8 cellular contexts compared by ENCODE assay signal in the genomic region with DNA sequence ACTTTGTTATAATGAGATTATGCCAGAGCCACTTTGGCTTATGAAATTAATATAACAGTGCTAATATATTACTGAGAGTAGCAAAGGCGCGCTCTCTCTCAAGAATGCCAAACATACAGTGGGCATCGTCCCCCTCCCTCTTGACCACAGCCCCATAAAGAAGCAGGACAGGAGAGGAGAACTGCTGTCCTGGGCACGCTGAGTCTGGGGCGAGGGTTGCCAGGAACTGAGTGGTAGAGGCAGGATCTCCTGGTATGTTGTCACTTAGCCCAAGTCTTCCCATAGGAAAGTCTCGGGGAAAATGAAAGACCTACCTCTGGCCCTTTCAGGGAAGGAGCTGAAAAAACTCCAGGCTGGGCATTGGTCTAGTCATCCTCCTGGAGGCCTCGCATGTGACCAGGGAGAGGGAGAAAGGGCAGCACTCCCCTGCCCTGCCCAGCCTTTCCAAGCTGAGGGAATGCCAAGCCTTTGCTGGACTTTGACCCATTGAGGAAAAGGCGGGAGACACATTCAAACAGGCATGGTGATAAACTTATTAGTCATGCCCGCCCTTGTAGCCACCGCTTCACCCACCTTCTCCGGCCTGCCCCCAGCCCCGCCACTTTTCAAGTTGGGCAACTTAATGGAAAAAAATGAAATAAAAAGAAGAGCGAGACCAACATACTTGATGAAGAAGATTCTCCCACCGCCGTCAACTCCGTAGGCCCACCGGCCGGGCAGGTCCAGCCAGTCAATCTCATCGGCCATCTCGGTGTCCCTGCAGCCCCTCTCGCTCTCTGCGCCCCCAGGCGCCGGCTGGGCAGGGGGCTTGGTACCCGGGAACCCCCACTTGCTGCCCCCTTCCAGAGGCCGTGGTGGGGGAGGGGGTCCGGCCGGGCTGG. TPM values are rescaled to one million over a fixed set of nuclear protein-coding genes. Genes with fewer than 3 reads are reported as not detected.
DNase-seq lines count a peak whose midpoint lies in the region; ATAC-seq, FAIRE-seq and TF ChIP-seq lines count a peak whose summit lies in the region.

No MANE protein-coding gene starts in this region.

- no peaks in the 10 kb centered on the region for H3K4me1 ChIP-seq in urinary bladder (ENCODE audit: insufficient read depth)

- H3K27ac Mint-ChIP-seq in activated naive CD4-positive, alpha-beta T cell treated with anti-CD3 and anti-CD28 coated beads, Interleukin-2, amount 10 ng/mL, durations not matched to agents 7 days and 5 days: no peak overlapping the region

- no peak for DNase-seq in activated naive CD4-positive, alpha-beta T cell treated with anti-CD3 and anti-CD28 coated beads, Interleukin-2, amount 10 ng/mL, durations not matched to agents 7 days and 5 days
- no peak for DNase-seq in activated naive CD4-positive, alpha-beta T cell treated with anti-CD3 and anti-CD28 coated beads, Interleukin-2, amount 50 U/mL, for 16 hours
- DNase-seq in coronary artery (ENCODE audit: low spot score) (no peak), midbrain (lab: John Stamatoyannopoulos, UW) (peak; percentile 37), GOT3 (lab: John Stamatoyannopoulos, UW) (no peak), urothelium cell line (ENCODE audit: low spot score) (no peak)

- ATAC-seq in GM18520 (IDR thresholded peaks at IDR 0.05; ENCODE audit: unreplicated experiment): no peak

- H3K36me3 ChIP-seq in urinary bladder (ENCODE audit: insufficient read depth): no peaks in the 10 kb centered on the region

- WGBS in urinary bladder: 56% methylated on average over 28 of the region's 28 CpGs

- peaks cover 10% of the 10 kb centered on the region for H3K27me3 Mint-ChIP-seq in activated naive CD4-positive, alpha-beta T cell treated with anti-CD3 and anti-CD28 coated beads, Interleukin-2, amount 10 ng/mL, durations not matched to agents 7 days and 5 days

- no peak overlapping the region for H3K27ac ChIP-seq in coronary artery
- no peak overlapping the region for H3K27ac ChIP-seq in urinary bladder (ENCODE audit: low read depth)

- TF ChIP-seq CTCF in coronary artery (IDR thresholded peaks at IDR 0.05): no peak

- H3K36me3 Mint-ChIP-seq in activated naive CD4-positive, alpha-beta T cell treated with anti-CD3 and anti-CD28 coated beads, Interleukin-2, amount 10 ng/mL, durations not matched to agents 7 days and 5 days: no peaks in the 10 kb centered on the region

- peak overlapping the region; percentile 35 for H3K4me3 Mint-ChIP-seq in activated naive CD4-positive, alpha-beta T cell treated with anti-CD3 and anti-CD28 coated beads, Interleukin-2, amount 10 ng/mL, durations not matched to agents 7 days and 5 days

- peak overlapping the region; percentile 68 for H3K4me3 ChIP-seq in coronary artery
- H3K4me3 ChIP-seq in urinary bladder (ENCODE audit: low read depth, low read length): peak overlapping the region; percentile 26

- no peak for FAIRE-seq in urothelium cell line (lab: Jason Lieb, UNC)

- CTCF ChIA-PET in activated naive CD4-positive, alpha-beta T cell treated with anti-CD3 and anti-CD28 coated beads, Interleukin-2, amount 10 ng/mL, durations not matched to agents 7 days and 5 days (lab: Charles Lee): interaction anchor here (1.1 to 2.1 kb wide), 4 partner anchors 21 to 430 kb away, joined by 3 to 11 read pairs (median 6); no protein-coding TSS in a partner anchor

- H3K4me1 Mint-ChIP-seq in activated naive CD4-positive, alpha-beta T cell treated with anti-CD3 and anti-CD28 coated beads, Interleukin-2, amount 10 ng/mL, durations not matched to agents 7 days and 5 days: peaks cover 11% of the 10 kb centered on the region

- H3K9me3 Mint-ChIP-seq in activated naive CD4-positive, alpha-beta T cell treated with anti-CD3 and anti-CD28 coated beads, Interleukin-2, amount 10 ng/mL, durations not matched to agents 7 days and 5 days: no peaks in the 10 kb centered on the region

RNA-seq across cellular contexts. Expression of gene PLEKHA6, which starts 17.4 kb away (rescaled TPM):
- 15.1 TPM for total RNA-seq in urinary bladder
- polyA plus RNA-seq in urinary bladder: 9.5 TPM

RNA-seq across cellular contexts. Expression of gene PPP1R15B, which starts 34.5 kb away (rescaled TPM):
- 45.2 TPM for total RNA-seq in urinary bladder
- 28.3 TPM for polyA plus RNA-seq in urinary bladder
